ENCODE assay signal across 19 cellular contexts in genomic region chr17:17072546-17072945, GRCh38. TPM values are rescaled to one million over a fixed set of nuclear protein-coding genes. Genes with fewer than 3 reads are reported as not detected.
DNase-seq lines count a peak whose midpoint lies in the region; ATAC-seq, FAIRE-seq and TF ChIP-seq lines count a peak whose summit lies in the region.
"Had no signal": no experiment of that assay in that cellular context is flagged by ENCODE, and none has a peak within 500 bp of the region (broad histone marks: within the 10 kb centered on the region; RNA-seq: fewer than 3 reads in every experiment).

No MANE protein-coding gene starts in this region.

- H3K9me3 ChIP-seq in A549: no peaks in the 10 kb centered on the region
- H3K9me3 ChIP-seq in CD4-positive, alpha-beta memory T cell (ENCODE audit: control insufficient read depth in 1 of 2, low read length in 2 of 2): no peaks in the 10 kb centered on the region
- no peaks in the 10 kb centered on the region for H3K9me3 ChIP-seq in trophoblast cell (ENCODE audit: insufficient read depth, low read depth, low read length)

- no peaks in the 10 kb centered on the region for H3K27me3 ChIP-seq in CD4-positive, alpha-beta memory T cell (ENCODE audit: insufficient read depth, low read length)
- no peaks in the 10 kb centered on the region for H3K27me3 ChIP-seq in trophoblast cell (ENCODE audit: insufficient read depth, low read length)

- intact Hi-C loops in CD4-positive, alpha-beta memory T cell (cut with micrococcal nuclease): no loop called here
- intact Hi-C loops in activated T-helper 2 cell treated with anti-CD3 and anti-CD28 coated beads, Interferon-gamma antibody, Interleukin-2, Interleukin-4, amounts not matched to agents 10 μg/mL and 5 μg/mL and 100 μg/mL, durations not matched to agents 14 hours and 24 hours and 36 hours (cut with micrococcal nuclease): no loop called here

- CTCF ChIA-PET in A549 (lab: Yijun Ruan, JAX): interaction anchor here (0.7 to 1.3 kb wide), 2 partner anchors 64 to 80 kb away, joined by 3 read pairs; no protein-coding TSS in a partner anchor
- CTCF ChIA-PET in CD4-positive, alpha-beta memory T cell (lab: Charles Lee; ENCODE audit: partially characterized antibody): no interaction called here

- no peak overlapping the region for H3K18ac ChIP-seq in trophoblast cell (ENCODE audit: low read length)

- TF ChIP-seq POLR2A in A549 (IDR thresholded peaks at IDR 0.05; ENCODE audit: low read length): no peak

- 86% methylated on average over 5 of the region's 5 CpGs for WGBS in A549 (ENCODE audit: missing lambda C conversion rate)
- no CpG with 5 or more reads among the region's 5 CpGs for WGBS in trophoblast cell (ENCODE audit: extremely low coverage, insufficient coverage, insufficient read length)

- H4K91ac ChIP-seq in trophoblast cell (ENCODE audit: low read depth, low read length): no peak overlapping the region

- DNase-seq in A549 (ENCODE audit: low read depth in 1 of 2, low spot score in 1 of 2) (no peak), trophoblast cell (no peak), DMS 273 treated with DMSO at 0.1 percent for 48 hours (lab: John Stamatoyannopoulos, UW) (no peak), NCI-H748 (lab: John Stamatoyannopoulos, UW; ENCODE audit: unreplicated experiment) (no peak), DMS 273 (lab: John Stamatoyannopoulos, UW; ENCODE audit: unreplicated experiment) (no peak)
- no peak for DNase-seq in CD4-positive, alpha-beta memory T cell
- DNase-seq in activated T-helper 2 cell treated with anti-CD3 and anti-CD28 coated beads, Interferon-gamma antibody, Interleukin-2, Interleukin-4, amounts not matched to agents 10 μg/mL and 5 μg/mL and 100 μg/mL, durations not matched to agents 14 hours and 24 hours and 36 hours (ENCODE audit: low spot score): no peak
- DNase-seq: activated CD4-positive, alpha-beta T cell treated with anti-CD3 and anti-CD28 coated beads, Interleukin-2, amount 50 U/mL, for 48 hours; activated T-cell treated with anti-CD3 and anti-CD28 coated beads, Interleukin-2, amount 50 U/mL, for 1 hour; central memory CD4-positive, alpha-beta T cell; COR-L47; effector memory CD4-positive, alpha-beta T cell; NCI-H2227 treated with DMSO at 0.1 percent for 48 hours; NK-92 treated with Interleukin-12 subunit alpha and Interleukin-12 subunit beta, amount 100 ng/mL, for 24 hours had no signal

- no peak overlapping the region for H2AK5ac ChIP-seq in trophoblast cell (ENCODE audit: low read length)

- no peak overlapping the region for H3K23ac ChIP-seq in trophoblast cell (ENCODE audit: low read length)

- FAIRE-seq in A549 (lab: Jason Lieb, UNC): no peak
- FAIRE-seq: H54, islet of Langerhans had no signal

- peak overlapping the region in 4 of 7 donors; percentile 25 to 92 (median 54) for H3K27ac Mint-ChIP-seq in CD4-positive, alpha-beta memory T cell
- H3K27ac Mint-ChIP-seq in activated T-helper 2 cell treated with anti-CD3 and anti-CD28 coated beads, Interferon-gamma antibody, Interleukin-2, Interleukin-4, amounts not matched to agents 10 μg/mL and 5 μg/mL and 100 μg/mL, durations not matched to agents 14 hours and 24 hours and 36 hours: no peak overlapping the region
- H3K27ac Mint-ChIP-seq: stimulated activated naive CD8-positive, alpha-beta T cell treated with anti-CD3 and anti-CD28 coated beads, Interleukin-15, Interleukin-2, amounts not matched to agents 100 ng/mL and 50 ng/mL, for 24 hours had no signal

- peak overlapping the region in 1 of 8 donors; percentile 33 for H3K4me3 Mint-ChIP-seq in CD4-positive, alpha-beta memory T cell
- H3K4me3 Mint-ChIP-seq in activated T-helper 2 cell treated with anti-CD3 and anti-CD28 coated beads, Interferon-gamma antibody, Interleukin-2, Interleukin-4, amounts not matched to agents 10 μg/mL and 5 μg/mL and 100 μg/mL, durations not matched to agents 14 hours and 24 hours and 36 hours (ENCODE audit: low read depth): no peak overlapping the region
- H3K4me3 Mint-ChIP-seq: mesothelial cell of epicardium; stimulated activated naive CD8-positive, alpha-beta T cell treated with anti-CD3 and anti-CD28 coated beads, Interleukin-15, Interleukin-2, amounts not matched to agents 100 ng/mL and 50 ng/mL, for 24 hours had no signal

- H3K4me1 ChIP-seq in A549 (peaks cover 89% of the 10 kb centered on the region), trophoblast cell (ENCODE audit: control insufficient read depth in 1 of 2, insufficient read depth in 2 of 2, low read length in 2 of 2) (peaks cover 20 to 38% of the 10 kb centered on the region in 2 experiments)
- H3K4me1 ChIP-seq in CD4-positive, alpha-beta memory T cell (ENCODE audit: insufficient read depth, low read length): peaks cover 45% of the 10 kb centered on the region

- no peaks in the 10 kb centered on the region for H3K27me3 Mint-ChIP-seq in CD4-positive, alpha-beta memory T cell
- H3K27me3 Mint-ChIP-seq in activated T-helper 2 cell treated with anti-CD3 and anti-CD28 coated beads, Interferon-gamma antibody, Interleukin-2, Interleukin-4, amounts not matched to agents 10 μg/mL and 5 μg/mL and 100 μg/mL, durations not matched to agents 14 hours and 24 hours and 36 hours (ENCODE audit: low read depth): no peaks in the 10 kb centered on the region
- H3K27me3 Mint-ChIP-seq: stimulated activated naive CD8-positive, alpha-beta T cell treated with anti-CD3 and anti-CD28 coated beads, Interleukin-15, Interleukin-2, amounts not matched to agents 100 ng/mL and 50 ng/mL, for 24 hours had no signal

- H3K79me1 ChIP-seq in trophoblast cell (ENCODE audit: low read length): no peaks in the 10 kb centered on the region

- H3K27ac ChIP-seq in A549 (peak overlapping the region; percentile 52 to 64; a peak in 5 of 6 replicates), cingulate gyrus (ENCODE audit: low read depth, low read length) (peak overlapping the region; percentile 55), trophoblast cell (ENCODE audit: low read depth, low read length) (no peak overlapping the region)
- H3K27ac ChIP-seq in CD4-positive, alpha-beta memory T cell (ENCODE audit: low read depth, low read length): no peak overlapping the region

- no peak for TF ChIP-seq RAD21 in A549 (conservative IDR thresholded peaks at IDR 0.05 in 1 of 2, IDR thresholded peaks at IDR 0.05 in 1 of 2)

- H3K36me3 ChIP-seq in CD4-positive, alpha-beta memory T cell (ENCODE audit: insufficient read depth, low read length): peaks cover 3% of the 10 kb centered on the region
- H3K36me3 ChIP-seq in trophoblast cell (ENCODE audit: control insufficient read depth in 1 of 2, insufficient read depth in 2 of 2, low read length in 2 of 2): peaks cover 26 to 30% of the 10 kb centered on the region in 2 experiments

- H4K12ac ChIP-seq in trophoblast cell (ENCODE audit: low read depth, low read length): no peak overlapping the region

- no peak overlapping the region for H2BK12ac ChIP-seq in trophoblast cell (ENCODE audit: low read length)

- peak overlapping the region; percentile 30 for H3K4ac ChIP-seq in trophoblast cell (ENCODE audit: low read depth, low read length)

- no peak for TF ChIP-seq CTCF in A549 (IDR thresholded peaks at IDR 0.05)

- no peak for ATAC-seq in A549

- H3K36me3 Mint-ChIP-seq in CD4-positive, alpha-beta memory T cell: peaks cover 36 to 42% of the 10 kb centered on the region in 2 donors
- H3K36me3 Mint-ChIP-seq in activated T-helper 2 cell treated with anti-CD3 and anti-CD28 coated beads, Interferon-gamma antibody, Interleukin-2, Interleukin-4, amounts not matched to agents 10 μg/mL and 5 μg/mL and 100 μg/mL, durations not matched to agents 14 hours and 24 hours and 36 hours (ENCODE audit: low read depth): peaks cover 15% of the 10 kb centered on the region

- H2AFZ ChIP-seq in trophoblast cell (ENCODE audit: insufficient read depth, low read length, poor library complexity): no peak overlapping the region

- peak overlapping the region; percentile 41; the same call in 2 of the 3 replicates for H3K4me2 ChIP-seq in A549
- no peak overlapping the region for H3K4me2 ChIP-seq in trophoblast cell (ENCODE audit: low read length)

- POLR2A ChIA-PET in A549 (lab: Yijun Ruan, JAX): no interaction called here
- POLR2A ChIA-PET in CD4-positive, alpha-beta memory T cell (lab: Charles Lee; ENCODE audit: partially characterized antibody): no interaction called here

- H2BK5ac ChIP-seq in trophoblast cell (ENCODE audit: low read depth, low read length, poor library complexity): no peak overlapping the region

- H3K14ac ChIP-seq in trophoblast cell (ENCODE audit: low read length): no peak overlapping the region

- H3K9me3 Mint-ChIP-seq in CD4-positive, alpha-beta memory T cell: peaks cover 0 to 11% (median 8%) of the 10 kb centered on the region in 8 donors
- H3K9me3 Mint-ChIP-seq in activated T-helper 2 cell treated with anti-CD3 and anti-CD28 coated beads, Interferon-gamma antibody, Interleukin-2, Interleukin-4, amounts not matched to agents 10 μg/mL and 5 μg/mL and 100 μg/mL, durations not matched to agents 14 hours and 24 hours and 36 hours: no peaks in the 10 kb centered on the region

- H3K4me1 Mint-ChIP-seq in CD4-positive, alpha-beta memory T cell: peaks cover 43 to 68% (median 48%) of the 10 kb centered on the region in 4 donors
- H3K4me1 Mint-ChIP-seq in activated T-helper 2 cell treated with anti-CD3 and anti-CD28 coated beads, Interferon-gamma antibody, Interleukin-2, Interleukin-4, amounts not matched to agents 10 μg/mL and 5 μg/mL and 100 μg/mL, durations not matched to agents 14 hours and 24 hours and 36 hours (ENCODE audit: low read depth): peaks cover 34% of the 10 kb centered on the region

- H3K4me3 ChIP-seq in A549: no peak overlapping the region
- no peak overlapping the region for H3K4me3 ChIP-seq in CD4-positive, alpha-beta memory T cell (ENCODE audit: low read length in 2 of 2)
- H3K4me3 ChIP-seq in trophoblast cell (ENCODE audit: low read depth, low read length): no peak overlapping the region

- no peak for TF ChIP-seq EP300 in A549 (IDR thresholded peaks at IDR 0.05)

- H3K79me2 ChIP-seq in trophoblast cell (ENCODE audit: control insufficient read depth, insufficient read depth, low read length, poor library complexity): peaks cover 15% of the 10 kb centered on the region

- no peak overlapping the region for H4K8ac ChIP-seq in trophoblast cell (ENCODE audit: low read depth, low read length)

- H3K9ac ChIP-seq in trophoblast cell (ENCODE audit: low read length): no peak overlapping the region

- no peak overlapping the region for H2BK120ac ChIP-seq in trophoblast cell (ENCODE audit: insufficient read depth, low read length, poor library complexity)

RNA-seq across cellular contexts. Expression of gene MPRIP, which starts 30.3 kb away (rescaled TPM):
- polyA plus RNA-seq in A549 (2011; rRNA removed) (147 and 200 TPM in 2 replicates), A549 (2017; fragmentation: RNase III; extraction: RNeasy Plus Mini Kit Qiagen cat#74134 plus additional on column Dnase treatment) (192 to 240 TPM (median 228 TPM) in 3 replicates)
- 170 and 183 TPM in 2 replicates for polyA plus RNA-seq in A549 (2012; cell fraction: cytosol; rRNA removed)
- polyA plus RNA-seq in A549 (2012; cell fraction: nucleus; rRNA removed): 347 and 385 TPM in 2 replicates
- 215 and 250 TPM in 2 replicates for polyA minus RNA-seq in A549 (2011; rRNA and poly(A)+ RNA removed)
- total RNA-seq in CD4-positive, alpha-beta memory T cell: 100 to 1,000 TPM; 250 to 255 TPM
- 10 to 100 TPM; 48.4 to 53.2 TPM for polyA plus RNA-seq in CD4-positive, alpha-beta memory T cell
- polyA plus RNA-seq in trophoblast cell (2013): 200 and 203 TPM in 2 replicates
- 141 and 144 TPM in 2 replicates for total RNA-seq in activated T-helper 2 cell treated with anti-CD3 and anti-CD28 coated beads, Interferon-gamma antibody, Interleukin-2, Interleukin-4, amounts not matched to agents 10 μg/mL and 5 μg/mL and 100 μg/mL, durations not matched to agents 14 hours and 24 hours and 36 hours

Comparison
In these comparisons a context has a peak if more than half of its experiments do, and no peak if none do; other contexts are left out.
1. H3K27ac ChIP-seq: peak in A549 (2 of 2) and cingulate gyrus (single experiment); none in CD4-positive, alpha-beta memory T cell (single experiment) and trophoblast cell (single experiment).